Comparison of ENCODE assay signal across 1 cellular context in the genomic region with DNA sequence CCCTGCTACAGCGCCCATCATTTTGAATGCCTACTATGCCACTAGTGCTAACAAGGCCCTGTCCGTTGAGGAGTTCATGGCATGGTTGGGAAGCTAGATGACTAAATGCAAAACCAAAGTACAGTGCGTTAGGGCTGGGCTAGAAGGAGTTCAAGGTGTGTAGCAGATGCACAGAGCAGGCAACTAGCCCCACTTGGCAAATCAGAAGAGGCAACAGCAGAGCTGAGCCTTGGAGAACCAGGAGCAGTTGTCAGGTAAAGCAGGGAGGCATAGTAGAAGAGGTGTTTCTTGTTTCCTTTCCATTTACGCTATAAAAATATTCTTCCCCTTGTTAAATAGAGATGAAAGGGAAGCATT.
A peak's percentile ranks its signal among the peaks of the same experiment; 100 is the strongest.
TF ChIP-seq lines count a peak whose summit lies in the region.

No MANE protein-coding gene starts in this region.

TF ChIP-seq in GM23338, 12 proteins besides CTCF, POLR2A, EP300 and RAD21 (continued from another document):
- no peak for TF ChIP-seq REST (IDR thresholded peaks at IDR 0.05; ENCODE audit: unreplicated experiment)
- peak; percentile 72 for TF ChIP-seq ZNF331 (CRISPR knock-in tag; IDR thresholded peaks at IDR 0.05; ENCODE audit: low read depth)
- TF ChIP-seq ETS1 (IDR thresholded peaks at IDR 0.05), result no peak
